In the genomic region with DNA sequence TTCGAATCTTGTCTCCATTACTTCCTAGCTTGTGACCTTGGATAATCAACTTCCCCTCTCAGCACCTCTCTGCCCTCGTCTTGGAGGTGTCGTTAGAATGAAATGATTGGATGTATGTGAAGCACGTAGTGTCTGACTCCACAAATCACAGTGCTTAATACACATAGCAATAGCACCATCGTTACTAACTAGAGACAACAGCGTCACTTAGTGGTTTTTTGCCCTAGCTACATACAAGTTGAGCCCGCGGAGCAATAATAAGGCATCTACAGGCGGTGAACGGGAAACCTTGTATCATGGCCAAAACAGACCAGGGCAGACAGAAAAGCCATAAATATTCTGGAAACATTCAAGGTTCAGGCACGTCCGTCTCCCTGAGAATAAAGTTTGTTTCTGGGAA, we compare ENCODE assay signal across 9 cellular contexts.
DNase-seq lines count a peak whose midpoint lies in the region; ATAC-seq and TF ChIP-seq lines count a peak whose summit lies in the region.
"Had no signal": no experiment of that assay in that cellular context is flagged by ENCODE, and none has a peak within 500 bp of the region (broad histone marks: within the 10 kb centered on the region; RNA-seq: fewer than 3 reads in every experiment).

No MANE protein-coding gene starts in this region.

- H3K36me3 Mint-ChIP-seq in osteocyte (ENCODE audit: unreplicated experiment), result no peaks in the 10 kb centered on the region
- H3K36me3 Mint-ChIP-seq in naive thymus-derived CD8-positive, alpha-beta T cell, result no peaks in the 10 kb centered on the region
- H3K36me3 Mint-ChIP-seq: activated naive CD4-positive, alpha-beta T cell treated with anti-CD3 and anti-CD28 coated beads, Interleukin-2, amount 50 U/mL, for 24 hours had no signal

- DNase-seq in GM20000 (ENCODE audit: low spot score) (peak; percentile 18), NCI-H524 (lab: John Stamatoyannopoulos, UW) (peak; percentile 69 to 76), T47D (ENCODE audit: low read depth in 1 of 2, low spot score in 1 of 2) (peak; percentile 37 to 80), osteocyte (ENCODE audit: extremely low spot score, unreplicated experiment) (no peak), COLO668 (lab: John Stamatoyannopoulos, UW; ENCODE audit: unreplicated experiment) (no peak), NCI-H2029 (lab: John Stamatoyannopoulos, UW) (no peak)
- DNase-seq in naive thymus-derived CD8-positive, alpha-beta T cell, result no peak

- no peak overlapping the region for H3K4me3 Mint-ChIP-seq in osteocyte (ENCODE audit: unreplicated experiment)
- H3K4me3 Mint-ChIP-seq in naive thymus-derived CD8-positive, alpha-beta T cell, result no peak overlapping the region
- H3K4me3 Mint-ChIP-seq: activated naive CD4-positive, alpha-beta T cell treated with anti-CD3 and anti-CD28 coated beads, Interleukin-2, amount 50 U/mL, for 24 hours had no signal

- POLR2A ChIA-PET in naive thymus-derived CD8-positive, alpha-beta T cell (lab: Charles Lee), result no interaction called here

- H3K27me3 Mint-ChIP-seq in osteocyte (ENCODE audit: unreplicated experiment), result no peaks in the 10 kb centered on the region
- peaks cover 15 to 37% (median 20%) of the 10 kb centered on the region in 5 donors for H3K27me3 Mint-ChIP-seq in naive thymus-derived CD8-positive, alpha-beta T cell

- no peak overlapping the region for H3K27ac Mint-ChIP-seq in osteocyte (ENCODE audit: unreplicated experiment)
- no peak overlapping the region for H3K27ac Mint-ChIP-seq in naive thymus-derived CD8-positive, alpha-beta T cell
- H3K27ac Mint-ChIP-seq: activated naive CD4-positive, alpha-beta T cell treated with anti-CD3 and anti-CD28 coated beads, Interleukin-2, amount 50 U/mL, for 24 hours had no signal

- TF ChIP-seq CTCF in GM20000 (IDR thresholded peaks at IDR 0.05; ENCODE audit: extremely low read depth, missing control alignments), result no peak
- peak; percentile 25 for TF ChIP-seq CTCF in osteocyte (IDR thresholded peaks at IDR 0.05)

- in situ Hi-C loops in T47D (cut with HindIII; ENCODE audit: low pct_unique_long_range_greater_than_20kb, low sequenced_read_pairs), result no loop called here

- H3K9me3 Mint-ChIP-seq in osteocyte (ENCODE audit: unreplicated experiment), result no peaks in the 10 kb centered on the region
- no peaks in the 10 kb centered on the region for H3K9me3 Mint-ChIP-seq in naive thymus-derived CD8-positive, alpha-beta T cell
- H3K9me3 Mint-ChIP-seq: activated naive CD4-positive, alpha-beta T cell treated with anti-CD3 and anti-CD28 coated beads, Interleukin-2, amount 50 U/mL, for 24 hours had no signal

- ATAC-seq in naive thymus-derived CD8-positive, alpha-beta T cell, result no peak
- ATAC-seq in HG03432 (IDR thresholded peaks at IDR 0.05; ENCODE audit: unreplicated experiment), result no peak

- no peaks in the 10 kb centered on the region for H3K4me1 Mint-ChIP-seq in osteocyte (ENCODE audit: unreplicated experiment)
- H3K4me1 Mint-ChIP-seq in naive thymus-derived CD8-positive, alpha-beta T cell, result no peaks in the 10 kb centered on the region
- H3K4me1 Mint-ChIP-seq: activated naive CD4-positive, alpha-beta T cell treated with anti-CD3 and anti-CD28 coated beads, Interleukin-2, amount 50 U/mL, for 24 hours had no signal

Comparison
In these comparisons a context has a peak if more than half of its experiments do, and no peak if none do; other contexts are left out.
1. DNase-seq: peak in GM20000 (single experiment), NCI-H524 (2 of 2) and T47D (2 of 2); none in osteocyte (single experiment), COLO668 (single experiment), NCI-H2029 (single experiment) and naive thymus-derived CD8-positive, alpha-beta T cell (0 of 10).